ENCODE assay signal across 8 cellular contexts in genomic region chr4:6688879-6689505, GRCh38. TPM values are rescaled to one million over a fixed set of nuclear protein-coding genes. Genes with fewer than 3 reads are reported as not detected.
DNase-seq lines count a peak whose midpoint lies in the region; ATAC-seq and TF ChIP-seq lines count a peak whose summit lies in the region.

No MANE protein-coding gene starts in this region.

- H3K79me2 ChIP-seq in PC-3 (ENCODE audit: low read length), result peaks cover 3% of the 10 kb centered on the region; the same call in 1 of the 2 replicates
- H3K79me2 ChIP-seq in OCI-LY7 (ENCODE audit: insufficient read depth, low read depth, low read length), result no peaks in the 10 kb centered on the region

- no peaks in the 10 kb centered on the region for H3K27me3 ChIP-seq in PC-3 (ENCODE audit: low read length)

- no peaks in the 10 kb centered on the region for H3K27me3 Mint-ChIP-seq in activated T-cell treated with anti-CD3 and anti-CD28 coated beads, Interleukin-2, amount 50 U/mL, for 24 hours
- H3K27me3 Mint-ChIP-seq in endothelial cell (ENCODE audit: unreplicated experiment), result peaks cover 11% of the 10 kb centered on the region

- H3K9me3 ChIP-seq in PC-3 (ENCODE audit: low read length), result no peaks in the 10 kb centered on the region
- H3K9me3 ChIP-seq in OCI-LY7 (ENCODE audit: low read length), result no peaks in the 10 kb centered on the region

- POLR2A ChIA-PET in PC-3 (lab: Charles Lee; ENCODE audit: unreplicated experiment), result no interaction called here
- POLR2A ChIA-PET in OCI-LY7 (lab: Charles Lee), result no interaction called here

- DNase-seq in GDM1 (lab: John Stamatoyannopoulos, UW) (peak; percentile 79), PC-3 (peak; percentile 92), fibroblast of mammary gland (ENCODE audit: low read depth) (peak; percentile 89), renal cortical epithelial cell (ENCODE audit: low read depth) (peak; percentile 84), OCI-LY7 (ENCODE audit: low spot score) (no peak), endothelial cell (ENCODE audit: low spot score) (no peak)
- DNase-seq in activated T-cell treated with anti-CD3 and anti-CD28 coated beads, Interleukin-2, amount 50 U/mL, for 24 hours, result peak; percentile 80

- H3K27ac ChIP-seq in PC-3 (ENCODE audit: low read length), result peak overlapping the region; percentile 90
- H3K27ac ChIP-seq in OCI-LY7 (ENCODE audit: low read depth, low read length, poor library complexity, severe bottlenecking), result no peak overlapping the region

- peaks cover 4% of the 10 kb centered on the region for H3K36me3 Mint-ChIP-seq in activated T-cell treated with anti-CD3 and anti-CD28 coated beads, Interleukin-2, amount 50 U/mL, for 24 hours (ENCODE audit: low read depth)
- H3K36me3 Mint-ChIP-seq in endothelial cell (ENCODE audit: low read depth, unreplicated experiment), result peaks cover 9% of the 10 kb centered on the region

- H3F3A ChIP-seq in PC-3 (ENCODE audit: low read length, unreplicated experiment), result no peaks in the 10 kb centered on the region

- H3K9me3 Mint-ChIP-seq in activated T-cell treated with anti-CD3 and anti-CD28 coated beads, Interleukin-2, amount 50 U/mL, for 24 hours, result no peaks in the 10 kb centered on the region
- no peaks in the 10 kb centered on the region for H3K9me3 Mint-ChIP-seq in endothelial cell (ENCODE audit: unreplicated experiment)

- H4K20me1 ChIP-seq in PC-3 (ENCODE audit: low read length) (no peaks in the 10 kb centered on the region), OCI-LY7 (ENCODE audit: insufficient read depth, low read length) (no peaks in the 10 kb centered on the region)

- H2AFZ ChIP-seq in PC-3 (ENCODE audit: low read length) (peak overlapping the region; percentile 40), OCI-LY7 (ENCODE audit: low read length) (no peak overlapping the region)

- H3K4me3 ChIP-seq in PC-3 (ENCODE audit: low read length), result 0 out of 2 replicates have a peak overlapping the region, but pooled peaks have one; percentile 21
- no peak overlapping the region for H3K4me3 ChIP-seq in fibroblast of mammary gland (ENCODE audit: control insufficient read depth, low read depth, low read length)
- no peak overlapping the region for H3K4me3 ChIP-seq in OCI-LY7 (ENCODE audit: low read depth, low read length, poor library complexity, severe bottlenecking)

- peak overlapping the region; percentile 64 for H3K9ac ChIP-seq in PC-3 (ENCODE audit: low read length)

- no TSS peak for BruUV-seq in PC-3 (replicated peaks; lab: Mats Ljungman, UMichigan)
- no TSS peak for BruUV-seq in OCI-LY7 (replicated peaks; lab: Mats Ljungman, UMichigan)

- H3K4me3 Mint-ChIP-seq in activated T-cell treated with anti-CD3 and anti-CD28 coated beads, Interleukin-2, amount 50 U/mL, for 24 hours, result peak overlapping the region; percentile 68
- H3K4me3 Mint-ChIP-seq in endothelial cell (ENCODE audit: unreplicated experiment), result no peak overlapping the region

- H3K36me3 ChIP-seq in PC-3 (ENCODE audit: low read depth, low read length) (no peaks in the 10 kb centered on the region), OCI-LY7 (ENCODE audit: insufficient read depth, low read length) (no peaks in the 10 kb centered on the region)

- intact Hi-C loops in PC-3 (cut with micrococcal nuclease), result no loop called here
- intact Hi-C loops in OCI-LY7 (cut with micrococcal nuclease; ENCODE audit: unreplicated experiment), result loop anchor here (10.0 kb wide), 1 partner anchor 956 kb away; no protein-coding TSS in a partner anchor

- peaks cover 64% of the 10 kb centered on the region for H3K4me1 Mint-ChIP-seq in activated T-cell treated with anti-CD3 and anti-CD28 coated beads, Interleukin-2, amount 50 U/mL, for 24 hours (ENCODE audit: low read depth)
- peaks cover 6% of the 10 kb centered on the region for H3K4me1 Mint-ChIP-seq in endothelial cell (ENCODE audit: unreplicated experiment)

- peak overlapping the region; percentile 88 for H3K27ac Mint-ChIP-seq in activated T-cell treated with anti-CD3 and anti-CD28 coated beads, Interleukin-2, amount 50 U/mL, for 24 hours
- no peak overlapping the region for H3K27ac Mint-ChIP-seq in endothelial cell (ENCODE audit: unreplicated experiment)

- ATAC-seq in HG02610 (IDR thresholded peaks at IDR 0.05; ENCODE audit: unreplicated experiment) (peak; percentile 74), PC-3 (peak; percentile 78)

- H3K9me2 ChIP-seq in PC-3 (replicated peaks; ENCODE audit: low read length), result no peaks in the 10 kb centered on the region
- H3K9me2 ChIP-seq in OCI-LY7 (ENCODE audit: insufficient read depth, low read length), result no peaks in the 10 kb centered on the region

- peaks cover 46% of the 10 kb centered on the region for H3K4me1 ChIP-seq in PC-3 (ENCODE audit: insufficient read depth, low read length)
- no peaks in the 10 kb centered on the region for H3K4me1 ChIP-seq in OCI-LY7 (ENCODE audit: insufficient read depth, low read length, poor library complexity, severe bottlenecking)

- CTCF ChIA-PET in PC-3 (lab: Charles Lee), result no interaction called here
- CTCF ChIA-PET in OCI-LY7 (lab: Charles Lee; ENCODE audit: unreplicated experiment), result no interaction called here

- H3K4me2 ChIP-seq in PC-3 (ENCODE audit: low read length) (peak overlapping the region; percentile 60), OCI-LY7 (ENCODE audit: low read length) (no peak overlapping the region)

- TF ChIP-seq CTCF in PC-3 (conservative IDR thresholded peaks at IDR 0.05; ENCODE audit: low read depth, low read length), result 0 out of 2 replicates have a peak, but pooled peaks have one; percentile 28
- no peak for TF ChIP-seq CTCF in fibroblast of mammary gland (conservative IDR thresholded peaks at IDR 0.05; ENCODE audit: control insufficient read depth, insufficient read depth, low read depth, low read length)
- no peak for TF ChIP-seq CTCF in OCI-LY7 (conservative IDR thresholded peaks at IDR 0.05; ENCODE audit: low read length)
- TF ChIP-seq CTCF in endothelial cell (IDR thresholded peaks at IDR 0.05; ENCODE audit: unreplicated experiment), result no peak

RNA-seq across cellular contexts. Expression of gene S100P, which starts 4.7 kb away (rescaled TPM):
- total RNA-seq in PC-3 (2014; rRNA removed), result 51.0 and 59.8 TPM in 2 replicates
- total RNA-seq in renal cortical epithelial cell, result 0.17 TPM in 1 of 2 replicates, not detected in the other
- total RNA-seq in OCI-LY7 (2014; rRNA removed; shearing (Covaris generic)), result not detected in 2 replicates
- not detected in 2 replicates for total RNA-seq in OCI-LY7 (2022)
- not detected for total RNA-seq in endothelial cell (ENCODE audit: unreplicated experiment)

RNA-seq across cellular contexts. Expression of gene MRFAP1L1, which starts 20.7 kb away (rescaled TPM):
- total RNA-seq in PC-3 (2014; rRNA removed), result 50.5 and 57.6 TPM in 2 replicates
- 43.8 and 109 TPM in 2 replicates for total RNA-seq in renal cortical epithelial cell
- total RNA-seq in OCI-LY7 (2014; rRNA removed; shearing (Covaris generic)), result 50.5 and 79.2 TPM in 2 replicates
- 49.3 and 50.1 TPM in 2 replicates for total RNA-seq in OCI-LY7 (2022)
- total RNA-seq in endothelial cell (ENCODE audit: unreplicated experiment), result 43.0 TPM

RNA-seq across cellular contexts. Expression of gene BLOC1S4, which starts 27.0 kb away (rescaled TPM):
- total RNA-seq in PC-3 (2014; rRNA removed) (14.0 and 19.9 TPM in 2 replicates), renal cortical epithelial cell (18.1 and 21.2 TPM in 2 replicates), OCI-LY7 (2022) (26.1 and 32.3 TPM in 2 replicates), endothelial cell (ENCODE audit: unreplicated experiment) (20.9 TPM)
- 26.5 and 36.1 TPM in 2 replicates for total RNA-seq in OCI-LY7 (2014; rRNA removed; shearing (Covaris generic))

RNA-seq across cellular contexts. Expression of gene MRFAP1, which starts 48.5 kb away (rescaled TPM):
- 122 and 200 TPM in 2 replicates for total RNA-seq in PC-3 (2014; rRNA removed)
- total RNA-seq in renal cortical epithelial cell, result 57.8 and 240 TPM in 2 replicates
- 90.8 and 142 TPM in 2 replicates for total RNA-seq in OCI-LY7 (2014; rRNA removed; shearing (Covaris generic))
- total RNA-seq in OCI-LY7 (2022), result 213 and 224 TPM in 2 replicates
- total RNA-seq in endothelial cell (ENCODE audit: unreplicated experiment), result 226 TPM

Comparison
In these comparisons a context has a peak if more than half of its experiments do, and no peak if none do; other contexts are left out.
1. DNase-seq: peak in GDM1 (single experiment), PC-3 (single experiment), activated T-cell treated with anti-CD3 and anti-CD28 coated beads, Interleukin-2, amount 50 U/mL, for 24 hours (single experiment), fibroblast of mammary gland (single experiment) and renal cortical epithelial cell (single experiment); none in OCI-LY7 (single experiment) and endothelial cell (single experiment).
2. RNA of gene S100P, which starts 4.7 kb away (total RNA-seq): 51.0 to 59.8 TPM in PC-3; 0.17 TPM in renal cortical epithelial cell, not detected in OCI-LY7 and not detected in endothelial cell (single experiment); every median in the first group is over 10 times any median in the second.